8 cellular contexts compared by ENCODE assay signal in the genomic region with DNA sequence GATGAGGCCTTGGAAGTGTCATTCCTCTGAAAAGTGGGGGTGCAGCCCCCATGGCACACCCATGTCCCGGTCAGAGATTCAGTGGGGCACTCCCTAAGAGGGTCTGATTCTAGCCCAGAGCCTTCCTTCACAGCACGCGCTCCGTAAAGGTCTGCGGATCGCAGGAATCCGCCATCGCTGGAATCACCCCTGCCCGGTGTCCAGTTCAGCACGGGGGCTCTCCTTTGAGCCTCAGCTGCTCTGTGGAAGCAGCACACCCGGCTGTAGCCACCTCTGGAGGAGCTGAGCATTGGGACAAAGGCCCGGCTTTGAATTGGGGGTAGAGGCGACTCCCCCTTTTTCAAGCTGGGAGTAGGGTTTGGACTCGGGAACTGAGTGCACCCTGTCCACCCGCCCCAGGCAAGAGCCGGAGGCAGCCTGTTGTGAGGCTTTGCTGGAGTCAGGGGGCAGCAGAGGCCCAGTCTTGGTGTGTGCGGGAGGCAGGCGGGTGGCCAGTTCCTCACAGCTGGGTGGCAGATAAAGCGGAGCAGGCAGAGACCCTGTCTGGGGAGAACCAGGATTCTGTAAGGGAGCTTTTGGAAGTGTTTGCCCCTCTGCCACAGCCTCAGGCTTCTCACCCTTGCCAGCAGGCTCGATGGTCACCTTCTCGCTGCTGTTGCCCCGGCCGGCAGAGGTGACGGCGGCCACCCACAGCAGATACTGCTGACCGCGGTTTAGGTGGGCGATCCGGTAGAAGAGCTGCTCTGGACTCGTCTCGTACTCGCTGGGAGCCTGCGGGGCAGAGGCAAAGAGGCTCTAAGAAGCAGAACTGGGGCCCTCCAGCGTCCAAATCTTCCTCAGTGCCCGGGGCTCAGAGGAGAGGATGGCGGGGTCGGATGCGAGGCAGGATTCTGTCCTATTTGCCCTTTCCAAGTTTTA.
A peak's percentile ranks its signal among the peaks of the same experiment; 100 is the strongest.
DNase-seq lines count a peak whose midpoint lies in the region; ATAC-seq and TF ChIP-seq lines count a peak whose summit lies in the region.

No MANE protein-coding gene starts in this region.

- no peak overlapping the region for H3K27ac ChIP-seq in H9 (ENCODE audit: insufficient read length, low read depth, low read length)
- no peak overlapping the region for H3K27ac ChIP-seq in Panc1 (ENCODE audit: low read length)

- no peak overlapping the region for H4K5ac ChIP-seq in H9 (ENCODE audit: insufficient read length, low read depth, low read length)

- peaks cover 9 to 19% of the 10 kb centered on the region in 2 experiments for H3K4me1 Mint-ChIP-seq in H9

- no peak overlapping the region for H2BK120ac ChIP-seq in H9 (ENCODE audit: low read depth, low read length, poor library complexity, severe bottlenecking)

- H2BK12ac ChIP-seq in H9 (ENCODE audit: insufficient read length, low read depth, low read length) = no peak overlapping the region

- H2BK15ac ChIP-seq in H9 (ENCODE audit: low read depth, low read length) = no peak overlapping the region

- no peaks in the 10 kb centered on the region for H3K36me3 Mint-ChIP-seq in H9 (ENCODE audit: insufficient read depth in 1 of 3, low read depth in 3 of 3)

- peaks cover 29% of the 10 kb centered on the region for H3K27me3 Mint-ChIP-seq in H9 (ENCODE audit: low read depth)

- H3K4ac ChIP-seq in H9 (ENCODE audit: low read depth, low read length) = no peak overlapping the region

- intact Hi-C loops in Panc1 (cut with micrococcal nuclease; ENCODE audit: unreplicated experiment) = loop anchor here (5.0 kb wide), 1 partner anchor 364 kb away; no protein-coding TSS in a partner anchor

- H4K20me1 ChIP-seq in H9 (ENCODE audit: control insufficient read depth, insufficient read depth, insufficient read length) = no peaks in the 10 kb centered on the region

- 0 out of 2 replicates have a peak overlapping the region, but pooled peaks have one; percentile 0 for H3K14ac ChIP-seq in H9 (ENCODE audit: insufficient read depth, low read length)

- no peaks in the 10 kb centered on the region; the same call in 1 of the 2 replicates for H3K27me3 ChIP-seq in H9 (ENCODE audit: insufficient read depth, low read length)
- H3K27me3 ChIP-seq in Panc1 (ENCODE audit: control insufficient read depth, insufficient read depth, low read length) = peaks cover 11% of the 10 kb centered on the region

- no peaks in the 10 kb centered on the region for H3K79me2 ChIP-seq in H9 (ENCODE audit: insufficient read depth, low read length)

- POLR2A ChIA-PET in Panc1 (lab: Charles Lee) = no interaction called here

- no peaks in the 10 kb centered on the region for H3K79me1 ChIP-seq in H9 (ENCODE audit: insufficient read depth, low read depth, low read length, poor library complexity, severe bottlenecking)

- no peak overlapping the region for H2BK20ac ChIP-seq in H9 (ENCODE audit: low read depth, low read length, poor library complexity, severe bottlenecking)

- no CpG with 5 or more reads among the region's 38 CpGs for WGBS in H9 (ENCODE audit: extremely low coverage, insufficient read length, low lambda C conversion rate)

- H3K23me2 ChIP-seq in H9 (ENCODE audit: insufficient read length, low read depth, low read length, poor library complexity, severe bottlenecking) = no peaks in the 10 kb centered on the region

- ATAC-seq in Panc1 (peak; percentile 91), HG03175 (IDR thresholded peaks at IDR 0.05; ENCODE audit: unreplicated experiment) (no peak), HG03520 (IDR thresholded peaks at IDR 0.05; ENCODE audit: unreplicated experiment) (no peak)

- no peak overlapping the region for H3K4me2 ChIP-seq in H9 (ENCODE audit: insufficient read depth, insufficient read length, low read length)

- no peak overlapping the region for H3K27ac Mint-ChIP-seq in H9

- TF ChIP-seq CTCF in H9 (conservative IDR thresholded peaks at IDR 0.05) (peak; percentile 82), Panc1 (IDR thresholded peaks at IDR 0.05) (peak; percentile 83), fibroblast of mammary gland (conservative IDR thresholded peaks at IDR 0.05; ENCODE audit: control insufficient read depth, insufficient read depth, low read depth, low read length) (peak; percentile 42)

- peaks cover 0 to 4% of the 10 kb centered on the region in 2 experiments; a peak in 2 of 5 replicates for H3K9me3 Mint-ChIP-seq in H9

- no peak overlapping the region for H2AK5ac ChIP-seq in H9 (ENCODE audit: insufficient read length, low read length)

- H2AFZ ChIP-seq in H9 (ENCODE audit: low read length) = no peak overlapping the region

- H3K4me3 ChIP-seq in Panc1 (ENCODE audit: low read depth in 2 of 2, low read length in 2 of 2) = no peak overlapping the region
- H3K4me3 ChIP-seq in fibroblast of mammary gland (ENCODE audit: control insufficient read depth, low read depth, low read length) = no peak overlapping the region

- no peak overlapping the region for H3K56ac ChIP-seq in H9 (ENCODE audit: insufficient read length, low read depth, low read length)

- H3K18ac ChIP-seq in H9 (ENCODE audit: insufficient read length, low read depth, low read length) = no peak overlapping the region

- in situ Hi-C loops in Panc1 (cut with HindIII; ENCODE audit: low pct_unique_long_range_greater_than_20kb, low sequenced_read_pairs) = loop anchor here (5.0 to 25.0 kb wide), 2 partner anchors 106 to 369 kb away; a partner anchor contains a TSS

- no peak overlapping the region for H3K4me3 Mint-ChIP-seq in H9

- CTCF ChIA-PET in Panc1 (lab: Charles Lee) = interaction anchor here (0.6 to 1.4 kb wide), 5 partner anchors 364 to 505 kb away, joined by 3 to 4 read pairs (median 3); no protein-coding TSS in a partner anchor

- H3K9me3 ChIP-seq in H9 (ENCODE audit: control insufficient read depth, low read depth, low read length) = no peaks in the 10 kb centered on the region
- no peaks in the 10 kb centered on the region for H3K9me3 ChIP-seq in Panc1 (ENCODE audit: control insufficient read depth, insufficient read depth, low read depth, low read length)

- H4K91ac ChIP-seq in H9 (ENCODE audit: insufficient read length, low read depth, low read length) = no peak overlapping the region

- H3K36me3 ChIP-seq in Panc1 (ENCODE audit: control insufficient read depth, insufficient read depth, low read length) = no peaks in the 10 kb centered on the region

- H3T11ph ChIP-seq in H9 (ENCODE audit: low read length) = no peak overlapping the region

- no peak overlapping the region for H4K8ac ChIP-seq in H9 (replicated peaks; ENCODE audit: insufficient read length, low read depth, low read length)

- H3K4me1 ChIP-seq in H9 (ENCODE audit: insufficient read depth, low read length) = no peaks in the 10 kb centered on the region
- H3K4me1 ChIP-seq in Panc1 (ENCODE audit: control insufficient read depth, insufficient read depth, low read length) = no peaks in the 10 kb centered on the region

- H3K23ac ChIP-seq in H9 (ENCODE audit: insufficient read length, low read depth, low read length) = no peak overlapping the region

- no peak overlapping the region for H3K9ac ChIP-seq in H9 (ENCODE audit: extremely low read depth, insufficient read length, low read length)

- DNase-seq in CMK (ENCODE audit: low read depth) = peak; percentile 30
- peak; percentile 86 for DNase-seq in H9
- DNase-seq in Panc1 (ENCODE audit: low read depth, low spot score) = no peak
- peak; percentile 24 for DNase-seq in fibroblast of mammary gland (ENCODE audit: low read depth)
- DNase-seq in occipital lobe (lab: John Stamatoyannopoulos, UW) = peak; percentile 50
- DNase-seq in HPDE6-E6E7 (ENCODE audit: extremely low spot score) = no peak

- no peak overlapping the region for H2BK5ac ChIP-seq in H9 (ENCODE audit: insufficient read length, low read length)

- no TSS peak for BruUV-seq in Panc1 (replicated peaks; lab: Mats Ljungman, UMichigan)

Comparison
In these comparisons a context has a peak if more than half of its experiments do, and no peak if none do; other contexts are left out.
1. DNase-seq: peak in CMK (single experiment), H9 (single experiment), fibroblast of mammary gland (single experiment) and occipital lobe (single experiment); none in Panc1 (single experiment) and HPDE6-E6E7 (single experiment).
2. Peak in every context shown above with its lines, with median percentiles within 50 percentile points of each other: CTCF ChIP-seq.